9 cellular contexts compared by ENCODE assay signal in the genomic region with DNA sequence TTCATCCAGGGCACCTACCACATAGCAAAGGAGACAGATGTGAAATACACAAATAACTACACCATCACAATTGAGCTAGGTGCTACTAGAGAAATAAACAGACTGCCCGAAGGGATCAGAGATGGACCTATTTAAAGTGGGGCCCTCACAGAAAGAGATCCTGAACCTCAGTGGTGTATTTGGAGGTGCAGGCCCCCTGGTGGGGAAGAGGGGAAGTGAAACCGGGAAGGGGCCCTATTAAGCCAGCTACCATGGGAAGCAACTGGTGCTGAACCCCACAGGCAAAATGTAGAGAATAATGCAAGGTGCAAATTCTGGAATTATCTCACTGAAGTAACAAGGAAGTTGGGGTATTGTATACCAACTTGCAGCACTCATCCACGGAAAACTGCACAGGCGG.
A peak's percentile ranks its signal among the peaks of the same experiment; 100 is the strongest.
DNase-seq lines count a peak whose midpoint lies in the region; ATAC-seq, FAIRE-seq and TF ChIP-seq lines count a peak whose summit lies in the region.
"Had no signal": no experiment of that assay in that cellular context is flagged by ENCODE, and none has a peak within 500 bp of the region (broad histone marks: within the 10 kb centered on the region; RNA-seq: fewer than 3 reads in every experiment).

No MANE protein-coding gene starts in this region.

- peak; percentile 6 for DNase-seq in GM12891 (ENCODE audit: insufficient read length, low spot score)
- DNase-seq in Peyer's patch: peak in 1 of 3 donors; percentile 51
- DNase-seq in body of pancreas: peak; percentile 4 to 51 (median 16)
- DNase-seq in osteocyte (ENCODE audit: extremely low spot score, unreplicated experiment): no peak
- no peak for DNase-seq in NCI-H524 treated with DMSO at 0.1 percent for 48 hours (lab: John Stamatoyannopoulos, UW)

- no peak overlapping the region for H3K4me3 Mint-ChIP-seq in osteocyte (ENCODE audit: unreplicated experiment)
- H3K4me3 Mint-ChIP-seq: activated naive CD8-positive, alpha-beta T cell had no signal

- H3K27ac ChIP-seq in 22Rv1 (no peak overlapping the region), Peyer's patch (no peak overlapping the region), body of pancreas (no peak overlapping the region)

- peaks cover 10% of the 10 kb centered on the region for H3K27me3 Mint-ChIP-seq in osteocyte (ENCODE audit: unreplicated experiment)
- H3K27me3 Mint-ChIP-seq: activated naive CD8-positive, alpha-beta T cell had no signal

- no peak overlapping the region for H3K4me3 ChIP-seq in Peyer's patch
- no peak overlapping the region for H3K4me3 ChIP-seq in body of pancreas

- no peaks in the 10 kb centered on the region for H3K4me1 ChIP-seq in Peyer's patch
- H3K4me1 ChIP-seq in body of pancreas: no peaks in the 10 kb centered on the region

- H3K9me3 ChIP-seq in Peyer's patch: no peaks in the 10 kb centered on the region
- H3K9me3 ChIP-seq in body of pancreas: no peaks in the 10 kb centered on the region

- peak; percentile 45 for TF ChIP-seq CTCF in 22Rv1 (IDR thresholded peaks at IDR 0.05)
- TF ChIP-seq CTCF in Peyer's patch (IDR thresholded peaks at IDR 0.05): peak in 4 of 6 experiments; percentile 7 to 27 (median 20)
- TF ChIP-seq CTCF in body of pancreas (IDR thresholded peaks at IDR 0.05): peak in 5 of 7 experiments; percentile 13 to 38 (median 33)
- peak; percentile 40 for TF ChIP-seq CTCF in osteocyte (IDR thresholded peaks at IDR 0.05)

- H3K36me3 ChIP-seq in Peyer's patch (no peaks in the 10 kb centered on the region), body of pancreas (replicated peaks in 1 of 2; ENCODE audit: insufficient read depth in 1 of 2, low read depth in 2 of 2) (no peaks in the 10 kb centered on the region)

- peaks cover 8% of the 10 kb centered on the region for H3K9me3 Mint-ChIP-seq in osteocyte (ENCODE audit: unreplicated experiment)

- 57 to 63% methylated on average over 4 of the region's 4 CpGs for WGBS in body of pancreas, 2 donors

- no peaks in the 10 kb centered on the region for H3K4me1 Mint-ChIP-seq in osteocyte (ENCODE audit: unreplicated experiment)

- FAIRE-seq in GM12891 (lab: Jason Lieb, UNC): peak; percentile 16

- no peaks in the 10 kb centered on the region for H3K36me3 Mint-ChIP-seq in osteocyte (ENCODE audit: unreplicated experiment)
- H3K36me3 Mint-ChIP-seq: activated naive CD8-positive, alpha-beta T cell had no signal

- H3K27ac Mint-ChIP-seq in osteocyte (ENCODE audit: unreplicated experiment): no peak overlapping the region
- H3K27ac Mint-ChIP-seq: activated naive CD8-positive, alpha-beta T cell had no signal

- TF ChIP-seq POLR2A in GM12891 (IDR thresholded peaks at IDR 0.05; ENCODE audit: low read depth, low read length) (no peak), Peyer's patch (IDR thresholded peaks at IDR 0.05) (no peak), body of pancreas (IDR thresholded peaks at IDR 0.05) (no peak)

- no peaks in the 10 kb centered on the region for H3K27me3 ChIP-seq in Peyer's patch
- H3K27me3 ChIP-seq in body of pancreas: no peaks in the 10 kb centered on the region

- ATAC-seq in body of pancreas: no peak
- no peak for ATAC-seq in HG03135 (IDR thresholded peaks at IDR 0.05; ENCODE audit: unreplicated experiment)
- ATAC-seq in HG02973 (IDR thresholded peaks at IDR 0.05; ENCODE audit: unreplicated experiment): no peak

- intact Hi-C loops in body of pancreas (cut with DNase I): no loop called here

TF ChIP-seq in GM12891, 5 proteins besides CTCF, POLR2A, EP300 and RAD21:
- TF ChIP-seq PAX5 (IDR thresholded peaks at IDR 0.05; ENCODE audit: insufficient read depth, low read length, severe bottlenecking) (no peak), SPI1 (IDR thresholded peaks at IDR 0.05; ENCODE audit: low read depth, low read length) (0 out of 2 replicates have a peak, but pooled peaks have one; percentile 5)

Comparison
In these comparisons a context has a peak if more than half of its experiments do, and no peak if none do; other contexts are left out.
1. DNase-seq: peak in GM12891 (single experiment) and body of pancreas (4 of 4); none in osteocyte (single experiment) and NCI-H524 treated with DMSO at 0.1 percent for 48 hours (single experiment).
2. Peak in every context shown above with its lines, with median percentiles within 50 percentile points of each other: CTCF ChIP-seq.